Comparison of ENCODE assay signal across 14 cellular contexts in genomic region chr5:6419340-6419852, GRCh38. TPM values are rescaled to one million over a fixed set of nuclear protein-coding genes. Genes with fewer than 3 reads are reported as not detected.
A peak's percentile ranks its signal among the peaks of the same experiment; 100 is the strongest.
DNase-seq lines count a peak whose midpoint lies in the region; ATAC-seq and TF ChIP-seq lines count a peak whose summit lies in the region.
"Had no signal": no experiment of that assay in that cellular context is flagged by ENCODE, and none has a peak within 500 bp of the region (broad histone marks: within the 10 kb centered on the region; RNA-seq: fewer than 3 reads in every experiment).

No MANE protein-coding gene starts in this region.

- no peaks in the 10 kb centered on the region for H3K79me2 ChIP-seq in MM.1S (ENCODE audit: low read length)

- H3K9me2 ChIP-seq in MM.1S (replicated peaks; ENCODE audit: insufficient read depth, low read length): no peaks in the 10 kb centered on the region

- no peaks in the 10 kb centered on the region for H3K9me3 ChIP-seq in MM.1S (replicated peaks; ENCODE audit: insufficient read depth, low read length)
- H3K9me3 ChIP-seq: adrenal gland had no signal

- H3K27ac ChIP-seq in foreskin keratinocyte: no peak overlapping the region
- H3K27ac ChIP-seq in MM.1S (ENCODE audit: low read length): no peak overlapping the region
- H3K27ac ChIP-seq: adrenal gland had no signal

- H3K4me2 ChIP-seq in MM.1S (ENCODE audit: low read depth, low read length): no peak overlapping the region

- H3K4me1 ChIP-seq in foreskin keratinocyte (no peaks in the 10 kb centered on the region), MM.1S (ENCODE audit: low read length) (no peaks in the 10 kb centered on the region)
- H3K4me1 ChIP-seq: adrenal gland had no signal

- DNase-seq in COR-L47 (lab: John Stamatoyannopoulos, UW): peak; percentile 96
- DNase-seq in NCI-H1092 treated with DMSO at 0.1 percent for 48 hours (lab: John Stamatoyannopoulos, UW): peak; percentile 81
- peak; percentile 100 for DNase-seq in NCI-H748 (lab: John Stamatoyannopoulos, UW; ENCODE audit: unreplicated experiment)
- peak in 1 of 2 donors; percentile 37 for DNase-seq in foreskin keratinocyte
- DNase-seq in MM.1S: no peak
- DNase-seq in activated naive CD4-positive, alpha-beta T cell treated with Interleukin-2 at 50 U/mL for 16 hours: no peak
- no peak for DNase-seq in omental fat pad (ENCODE audit: low spot score)
- DNase-seq: activated B cell treated with CpG ODN at 0.5 μM for 24 hours, activated T-cell treated with anti-CD3 and anti-CD28 coated beads for 4 hours, adrenal gland, AML-193, NCI-H2171 had no signal

- H3F3A ChIP-seq in MM.1S (ENCODE audit: insufficient read depth, low read length): no peaks in the 10 kb centered on the region

- no peak overlapping the region for H3K9ac ChIP-seq in MM.1S (ENCODE audit: low read length)

- ATAC-seq in foreskin keratinocyte (peak; percentile 41), GM21737 (IDR thresholded peaks at IDR 0.05; ENCODE audit: unreplicated experiment) (no peak), omental fat pad (ENCODE audit: low FRiP score) (no peak)

- H3K36me3 ChIP-seq in MM.1S (replicated peaks; ENCODE audit: insufficient read depth, low read length): no peaks in the 10 kb centered on the region
- H3K36me3 ChIP-seq: adrenal gland had no signal

- H3K4me3 ChIP-seq in MM.1S (ENCODE audit: low read length): no peak overlapping the region
- H3K4me3 ChIP-seq: adrenal gland had no signal

- TF ChIP-seq CTCF in foreskin keratinocyte (conservative IDR thresholded peaks at IDR 0.05) (no peak), MM.1S (IDR thresholded peaks at IDR 0.05; ENCODE audit: low read length) (no peak), omental fat pad (IDR thresholded peaks at IDR 0.05) (no peak)

- H2AFZ ChIP-seq in MM.1S (ENCODE audit: low read length): no peak overlapping the region

- no peaks in the 10 kb centered on the region for H4K20me1 ChIP-seq in MM.1S (ENCODE audit: insufficient read depth, low read length)

- no peaks in the 10 kb centered on the region for H3K27me3 ChIP-seq in foreskin keratinocyte
- no peaks in the 10 kb centered on the region for H3K27me3 ChIP-seq in MM.1S (replicated peaks; ENCODE audit: insufficient read depth, low read length)
- H3K27me3 ChIP-seq: adrenal gland had no signal

RNA-seq across cellular contexts. Expression of gene UBE2QL1, which starts 29.3 kb away (rescaled TPM):
- total RNA-seq in foreskin keratinocyte (not detected in 2 replicates), omental fat pad (1 to 10 TPM in 2 of 4 donors, under 1 TPM in 2; 0.72 to 5.0 (median 2.4) TPM)
- polyA plus RNA-seq in foreskin keratinocyte: not detected in 2 replicates
- total RNA-seq: HT1080 had no signal

RNA-seq across cellular contexts. Expression of gene MED10, which starts 41.0 kb away (rescaled TPM):
- total RNA-seq in foreskin keratinocyte (21.5 and 22.8 TPM in 2 replicates), omental fat pad (10 to 100 TPM; 22.8 to 36.1 (median 27.8) TPM)
- polyA plus RNA-seq in foreskin keratinocyte: 45.7 and 46.7 TPM in 2 replicates

Comparison
In these comparisons a context has a peak if more than half of its experiments do, and no peak if none do; other contexts are left out.
1. DNase-seq: peak in COR-L47 (single experiment), NCI-H1092 treated with DMSO at 0.1 percent for 48 hours (single experiment) and NCI-H748 (single experiment); none in MM.1S (single experiment), activated naive CD4-positive, alpha-beta T cell treated with Interleukin-2 at 50 U/mL for 16 hours (single experiment) and omental fat pad (single experiment).